ENCODE assay signal across 11 cellular contexts in genomic region chr16:84312783-84313382, GRCh38. TPM values are rescaled to one million over a fixed set of nuclear protein-coding genes. Genes with fewer than 3 reads are reported as not detected.
A peak's percentile ranks its signal among the peaks of the same experiment; 100 is the strongest.
DNase-seq lines count a peak whose midpoint lies in the region; ATAC-seq and TF ChIP-seq lines count a peak whose summit lies in the region.
"Had no signal": no experiment of that assay in that cellular context is flagged by ENCODE, and none has a peak within 500 bp of the region (broad histone marks: within the 10 kb centered on the region; RNA-seq: fewer than 3 reads in every experiment).

No MANE protein-coding gene starts in this region.

- CTCF ChIA-PET in Caco-2 (lab: Charles Lee): interaction anchor here (0.8 to 1.3 kb wide), 2 partner anchors 8 to 86 kb away, joined by 3 to 4 read pairs; no protein-coding TSS in a partner anchor

- H3K4me3 ChIP-seq in Caco-2 (ENCODE audit: low read depth, low read length) (peak overlapping the region; percentile 19), colonic mucosa (peak overlapping the region; percentile 26), gastrocnemius medialis (no peak overlapping the region)

- DNase-seq in Caco-2 (peak; percentile 63 to 67), NCI-H146 treated with DMSO at 0.1 percent for 48 hours (lab: John Stamatoyannopoulos, UW; ENCODE audit: unreplicated experiment) (peak; percentile 46), colonic mucosa (peak; percentile 83), mesothelial cell of epicardium (ENCODE audit: low spot score in 2 of 2, unreplicated experiment in 2 of 2) (peak in 1 of 2 experiments; percentile 48), gastrocnemius medialis (no peak), hippocampal formation (lab: John Stamatoyannopoulos, UW) (no peak)
- DNase-seq: activated CD8-positive, alpha-beta memory T cell treated with anti-CD3 and anti-CD28 coated beads, Interleukin-2, amount 50 U/mL, for 48 hours; T1000 had no signal

- H3K36me3 Mint-ChIP-seq in Caco-2 (ENCODE audit: insufficient read depth, unreplicated experiment) (peaks cover 5% of the 10 kb centered on the region), mesothelial cell of epicardium (no peaks in the 10 kb centered on the region)

- no peaks in the 10 kb centered on the region for H3K9me3 ChIP-seq in Caco-2
- no peaks in the 10 kb centered on the region for H3K9me3 ChIP-seq in colonic mucosa
- no peaks in the 10 kb centered on the region for H3K9me3 ChIP-seq in gastrocnemius medialis

- H3K27me3 ChIP-seq in Caco-2 (replicated peaks; ENCODE audit: control insufficient read depth, insufficient read depth, low read length): no peaks in the 10 kb centered on the region
- H3K27me3 ChIP-seq in colonic mucosa: no peaks in the 10 kb centered on the region
- peaks cover 6 to 21% (median 10%) of the 10 kb centered on the region in 3 donors for H3K27me3 ChIP-seq in gastrocnemius medialis

- H3K27me3 Mint-ChIP-seq in Caco-2 (ENCODE audit: insufficient read depth, unreplicated experiment) (no peaks in the 10 kb centered on the region), mesothelial cell of epicardium (ENCODE audit: low read depth) (peaks cover 36% of the 10 kb centered on the region)

- H3K9me3 Mint-ChIP-seq in Caco-2 (ENCODE audit: unreplicated experiment): no peaks in the 10 kb centered on the region
- no peaks in the 10 kb centered on the region for H3K9me3 Mint-ChIP-seq in mesothelial cell of epicardium

- no peak for TF ChIP-seq POLR2A in gastrocnemius medialis (IDR thresholded peaks at IDR 0.05)

- H3K36me3 ChIP-seq in Caco-2 (ENCODE audit: control insufficient read depth, insufficient read depth, low read length) (no peaks in the 10 kb centered on the region), colonic mucosa (no peaks in the 10 kb centered on the region), gastrocnemius medialis (no peaks in the 10 kb centered on the region)

- peak overlapping the region; percentile 23 for H3K4me3 Mint-ChIP-seq in Caco-2 (ENCODE audit: unreplicated experiment)
- H3K4me3 Mint-ChIP-seq in mesothelial cell of epicardium: peak overlapping the region; percentile 39

- intact Hi-C loops in Caco-2 (cut with micrococcal nuclease; ENCODE audit: unreplicated experiment): no loop called here
- intact Hi-C loops in colonic mucosa (cut with DNase I): no loop called here
- intact Hi-C loops in gastrocnemius medialis (cut with DNase I; ENCODE audit: low total_unique reads): no loop called here

- H3K27ac ChIP-seq in colonic mucosa: peak overlapping the region; percentile 47
- no peak overlapping the region for H3K27ac ChIP-seq in gastrocnemius medialis
- H3K27ac ChIP-seq: C4-2B had no signal

- no peaks in the 10 kb centered on the region for H3K4me1 ChIP-seq in Caco-2
- H3K4me1 ChIP-seq in colonic mucosa: no peaks in the 10 kb centered on the region
- no peaks in the 10 kb centered on the region for H3K4me1 ChIP-seq in gastrocnemius medialis

- H3K4me1 Mint-ChIP-seq in Caco-2 (ENCODE audit: low read depth, unreplicated experiment) (peaks cover 10% of the 10 kb centered on the region), mesothelial cell of epicardium (peaks cover 9% of the 10 kb centered on the region)

- in situ Hi-C loops in gastrocnemius medialis (cut with MboI; ENCODE audit: low sequenced_read_pairs in 4 of 4): loop anchor here in 1 of 4 donors (25.0 kb wide), 1 partner anchor 99 kb away; no protein-coding TSS in a partner anchor

- ATAC-seq in GM18907 (IDR thresholded peaks at IDR 0.05; ENCODE audit: unreplicated experiment) (no peak), gastrocnemius medialis (no peak), GM19328 (IDR thresholded peaks at IDR 0.05; ENCODE audit: unreplicated experiment) (no peak)

- peak overlapping the region; percentile 57 to 58 for H3K9ac ChIP-seq in colonic mucosa (ENCODE audit: low read depth in 2 of 2, low read length in 2 of 2)

- POLR2A ChIA-PET in Caco-2 (lab: Charles Lee): no interaction called here

- BruUV-seq in Caco-2 (replicated peaks; lab: Mats Ljungman, UMichigan): no TSS peak

- no peak overlapping the region for H3K27ac Mint-ChIP-seq in Caco-2 (ENCODE audit: unreplicated experiment)
- H3K27ac Mint-ChIP-seq in mesothelial cell of epicardium: no peak overlapping the region

- peak in 1 of 2 experiments; percentile 26 for TF ChIP-seq CTCF in Caco-2 (IDR thresholded peaks at IDR 0.05; ENCODE audit: insufficient read depth in 1 of 2, low read depth in 1 of 2, low read length in 1 of 2, severe bottlenecking in 1 of 2, unreplicated experiment in 1 of 2)
- TF ChIP-seq CTCF in colonic mucosa (IDR thresholded peaks at IDR 0.05): no peak
- TF ChIP-seq CTCF in mesothelial cell of epicardium (IDR thresholded peaks at IDR 0.05; ENCODE audit: unreplicated experiment): no peak
- TF ChIP-seq CTCF in gastrocnemius medialis (IDR thresholded peaks at IDR 0.05 in 4 of 5, conservative IDR thresholded peaks at IDR 0.05 in 1 of 5): no peak

RNA-seq across cellular contexts. Expression of gene WFDC1, which starts 18.2 kb away (rescaled TPM):
- total RNA-seq in Caco-2 (2022) (not detected in 2 replicates), colonic mucosa (10 to 100 TPM in 1 of 2 donors, 1 to 10 TPM in 1; 4.4 to 17.4 TPM), mesothelial cell of epicardium (2.2 to 3.0 TPM (median 2.6 TPM) in 3 replicates), gastrocnemius medialis (under 1 TPM in 3 of 4 donors, not detected in 1; 0.40 to 0.68 (median 0.49) TPM)

RNA-seq across cellular contexts. Expression of gene ATP2C2, which starts 55.5 kb away (rescaled TPM):
- total RNA-seq in Caco-2 (2022): 45.7 and 47.0 TPM in 2 replicates
- 100 to 1,000 TPM; 126 to 220 TPM for total RNA-seq in colonic mucosa
- total RNA-seq in mesothelial cell of epicardium: 43.5 to 52.5 TPM (median 47.7 TPM) in 3 replicates
- total RNA-seq in gastrocnemius medialis: under 1 TPM in 1 of 4 donors, not detected in 3; 0.44 TPM

Comparison
In these comparisons a context has a peak if more than half of its experiments do, and no peak if none do; other contexts are left out.
1. DNase-seq: peak in Caco-2 (2 of 2), NCI-H146 treated with DMSO at 0.1 percent for 48 hours (single experiment) and colonic mucosa (single experiment); none in gastrocnemius medialis (0 of 2) and hippocampal formation (0 of 2).
2. H3K4me3 ChIP-seq: peak in Caco-2 (single experiment) and colonic mucosa (single experiment); none in gastrocnemius medialis (0 of 4).
3. RNA of gene ATP2C2, which starts 55.5 kb away (total RNA-seq): 126 to 220 TPM in colonic mucosa, 43.5 to 52.5 TPM in mesothelial cell of epicardium and 45.7 to 47.0 TPM in Caco-2; 0.44 TPM in gastrocnemius medialis; every median in the first group is over 10 times any median in the second.